ENCODE assay signal across 1 cellular context in the genomic region with DNA sequence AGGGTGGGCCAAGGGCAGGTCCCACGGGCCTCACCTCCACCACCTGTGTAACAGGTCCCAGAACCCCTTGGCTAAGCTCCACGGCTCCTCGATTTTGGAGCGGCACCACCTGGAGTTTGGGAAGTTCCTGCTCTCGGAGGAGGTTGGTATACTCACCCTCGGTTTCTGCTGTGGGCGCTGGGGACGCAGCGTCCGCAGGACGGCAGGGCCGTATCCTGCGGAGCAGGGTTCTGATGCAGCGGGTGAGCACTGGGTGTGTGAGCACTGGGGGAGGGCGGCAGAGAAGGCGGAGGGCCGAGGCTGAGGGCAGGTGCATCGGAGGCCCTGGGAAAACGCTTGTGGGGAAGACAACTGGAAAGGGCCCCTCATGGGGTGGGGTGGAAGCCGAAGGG.
TF ChIP-seq lines count a peak whose summit lies in the region.

No MANE protein-coding gene starts in this region.

TF ChIP-seq in endothelial cell of umbilical vein, 7 proteins besides CTCF, POLR2A, EP300 and RAD21:
- TF ChIP-seq MYC (IDR thresholded peaks at IDR 0.05; ENCODE audit: low read depth, low read length) (no peak), GATA2 (IDR thresholded peaks at IDR 0.05; ENCODE audit: insufficient read depth, insufficient read length, low read depth, low read length) (no peak), FOS (IDR thresholded peaks at IDR 0.05; ENCODE audit: borderline replicate concordance, insufficient read depth, low read length) (no peak), POLR2AphosphoS5 (IDR thresholded peaks at IDR 0.05; ENCODE audit: insufficient read depth, low read depth, low read length) (no peak), EZH2 (IDR thresholded peaks at IDR 0.05; ENCODE audit: borderline replicate concordance, low read depth, low read length, severe bottlenecking) (no peak), JUN (IDR thresholded peaks at IDR 0.05; ENCODE audit: borderline replicate concordance, insufficient read depth, insufficient read length, low read depth) (no peak)
- TF ChIP-seq, protein P1, sequence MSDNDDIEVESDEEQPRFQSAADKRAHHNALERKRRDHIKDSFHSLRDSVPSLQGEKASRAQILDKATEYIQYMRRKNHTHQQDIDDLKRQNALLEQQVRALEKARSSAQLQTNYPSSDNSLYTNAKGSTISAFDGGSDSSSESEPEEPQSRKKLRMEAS (IDR thresholded peaks at IDR 0.05; ENCODE audit: insufficient read depth, insufficient read length) = no peak
